1 cellular context compared by ENCODE assay signal in genomic region chr7:152445386-152446008, GRCh38.
TF ChIP-seq lines count a peak whose summit lies in the region.

No MANE protein-coding gene starts in this region.

TF ChIP-seq in Ishikawa, 13 proteins besides CTCF, POLR2A, EP300 and RAD21:
- TF ChIP-seq REST (IDR thresholded peaks at IDR 0.05; ENCODE audit: low read depth) (0 out of 2 replicates have a peak, but pooled peaks have one; percentile 10), NFIC (IDR thresholded peaks at IDR 0.05) (peak; percentile 95), YY1 (IDR thresholded peaks at IDR 0.05; ENCODE audit: low read depth) (peak; percentile 70), USF1 (IDR thresholded peaks at IDR 0.05) (0 out of 2 replicates have a peak, but pooled peaks have one; percentile 1), MAX (IDR thresholded peaks at IDR 0.05) (peak; percentile 51; the same call in 1 of the 2 replicates), TCF12 (IDR thresholded peaks at IDR 0.05; ENCODE audit: low read depth) (peak; percentile 80)
